In the genomic region with DNA sequence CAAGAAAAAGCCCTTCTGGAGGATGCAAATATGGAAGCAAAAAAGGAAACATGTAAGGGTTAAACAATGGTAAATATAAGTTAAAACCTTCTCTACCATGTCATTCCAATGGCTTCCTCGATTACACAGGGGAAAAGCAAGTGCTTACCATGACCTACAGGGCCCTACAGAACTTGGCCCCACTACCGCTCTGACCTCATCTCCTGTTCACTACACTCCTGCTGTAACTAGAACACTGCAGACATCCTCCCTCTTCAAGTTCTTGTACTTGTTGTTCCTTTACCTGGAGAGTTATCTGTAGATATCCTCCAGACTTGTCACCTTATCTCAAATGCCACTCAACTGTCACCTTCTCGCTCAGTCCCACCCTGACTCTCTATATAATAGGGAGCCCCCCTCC, we compare ENCODE assay signal across 9 cellular contexts.
"Had no signal": no experiment of that assay in that cellular context is flagged by ENCODE, and none has a peak within 500 bp of the region (broad histone marks: within the 10 kb centered on the region; RNA-seq: fewer than 3 reads in every experiment).

No MANE protein-coding gene starts in this region.

- H3K27ac Mint-ChIP-seq: GM23338, H9, HFFc6 had no signal

- ATAC-seq: HCT116 had no signal

- H3K4me1 ChIP-seq: HAP-1 had no signal

- H3K4me3 ChIP-seq: GM23248, GM23338, HAP-1 had no signal

- H3K9me3 Mint-ChIP-seq: GM23338, H9 had no signal

- H3K4me3 Mint-ChIP-seq: GM23338, H9, HFFc6 had no signal

- H3K4me1 Mint-ChIP-seq: GM23338 had no signal

- H3K36me3 ChIP-seq: HAP-1 had no signal

- H2AFZ ChIP-seq: GM23248, GM23338 had no signal

- DNase-seq: GM23248, GOT3, H7, H9, HCEC 1CT, HFFc6 had no signal

- H3K4me2 ChIP-seq: GM23338 had no signal

- H3K9ac ChIP-seq: GM23248 had no signal

- H3K27ac ChIP-seq: GM23248 had no signal

- H3K9me3 ChIP-seq: HAP-1 had no signal
